In genomic region chr1:71196685-71197084, GRCh38 we compare ENCODE assay signal across 8 cellular contexts.
DNase-seq lines count a peak whose midpoint lies in the region; ATAC-seq and TF ChIP-seq lines count a peak whose summit lies in the region.

No MANE protein-coding gene starts in this region.

- CTCF ChIA-PET in BJ (lab: Yijun Ruan, JAX), result interaction anchor here (1.1 to 1.4 kb wide), 2 partner anchors 337 to 840 kb away, joined by 3 to 4 read pairs; no protein-coding TSS in a partner anchor

- H3K9me2 ChIP-seq in MM.1S (replicated peaks; ENCODE audit: insufficient read depth, low read length), result no peaks in the 10 kb centered on the region

- DNase-seq in BJ (ENCODE audit: low read depth), result no peak
- DNase-seq in MM.1S, result peak; percentile 8
- no peak for DNase-seq in adrenal gland
- DNase-seq in kidney epithelial cell (ENCODE audit: low read depth), result no peak
- no peak for DNase-seq in stimulated activated effector memory CD8-positive, alpha-beta T cell treated with anti-CD3 and anti-CD28 coated beads, Interleukin-12 subunit alpha, Interleukin-12 subunit beta, amount 100 ng/mL, for 72 hours (ENCODE audit: low spot score in 2 of 2)
- DNase-seq in stimulated activated naive CD8-positive, alpha-beta T cell treated with anti-CD3 and anti-CD28 coated beads, Interleukin-15, amount 100 ng/mL, for 72 hours, result no peak
- DNase-seq in HUDEP-2 (lab: John Stamatoyannopoulos, UW; ENCODE audit: unreplicated experiment in 76 of 76), result no peak

- H3K9ac ChIP-seq in MM.1S (ENCODE audit: low read length), result no peak overlapping the region

- POLR2A ChIA-PET in BJ (lab: Charles Lee), result no interaction called here

- H3K27ac Mint-ChIP-seq in stimulated activated effector memory CD8-positive, alpha-beta T cell treated with anti-CD3 and anti-CD28 coated beads, Interleukin-12 subunit alpha, Interleukin-12 subunit beta, amount 100 ng/mL, for 72 hours, result no peak overlapping the region
- no peak overlapping the region for H3K27ac Mint-ChIP-seq in stimulated activated naive CD8-positive, alpha-beta T cell treated with anti-CD3 and anti-CD28 coated beads, Interleukin-15, amount 100 ng/mL, for 72 hours

- H3K27ac ChIP-seq in MM.1S (ENCODE audit: low read length) (no peak overlapping the region), adrenal gland (no peak overlapping the region)

- no peak overlapping the region for H3K4me3 ChIP-seq in BJ (ENCODE audit: low read depth, low read length)
- no peak overlapping the region for H3K4me3 ChIP-seq in MM.1S (ENCODE audit: low read length)
- H3K4me3 ChIP-seq in adrenal gland, result no peak overlapping the region
- no peak overlapping the region for H3K4me3 ChIP-seq in kidney epithelial cell (ENCODE audit: low read depth, low read length)

- TF ChIP-seq CTCF in BJ (IDR thresholded peaks at IDR 0.05; ENCODE audit: insufficient read depth, low read depth, low read length) (peak; percentile 28; the same call in 1 of the 2 replicates), MM.1S (IDR thresholded peaks at IDR 0.05; ENCODE audit: low read length) (peak; percentile 37), adrenal gland (IDR thresholded peaks at IDR 0.05) (peak in 5 of 6 experiments; percentile 8 to 51 (median 22)), kidney epithelial cell (IDR thresholded peaks at IDR 0.05; ENCODE audit: insufficient read depth, low read length, poor library complexity, severe bottlenecking) (peak; percentile 26)

- no peak overlapping the region for H2AFZ ChIP-seq in MM.1S (ENCODE audit: low read length)

- H3K4me3 Mint-ChIP-seq in stimulated activated effector memory CD8-positive, alpha-beta T cell treated with anti-CD3 and anti-CD28 coated beads, Interleukin-12 subunit alpha, Interleukin-12 subunit beta, amount 100 ng/mL, for 72 hours, result no peak overlapping the region
- no peak overlapping the region for H3K4me3 Mint-ChIP-seq in stimulated activated naive CD8-positive, alpha-beta T cell treated with anti-CD3 and anti-CD28 coated beads, Interleukin-15, amount 100 ng/mL, for 72 hours

- H3K27me3 ChIP-seq in BJ (ENCODE audit: control insufficient read depth, insufficient read depth, low read length) (no peaks in the 10 kb centered on the region), MM.1S (replicated peaks; ENCODE audit: insufficient read depth, low read length) (no peaks in the 10 kb centered on the region), adrenal gland (no peaks in the 10 kb centered on the region), kidney epithelial cell (ENCODE audit: control insufficient read depth, insufficient read depth, low read length) (no peaks in the 10 kb centered on the region)

- ATAC-seq in stimulated activated effector memory CD8-positive, alpha-beta T cell treated with anti-CD3 and anti-CD28 coated beads, Interleukin-12 subunit alpha, Interleukin-12 subunit beta, amount 100 ng/mL, for 72 hours, result no peak
- no peak for ATAC-seq in stimulated activated naive CD8-positive, alpha-beta T cell treated with anti-CD3 and anti-CD28 coated beads, Interleukin-15, amount 100 ng/mL, for 72 hours
- no peak for ATAC-seq in HG03108 (IDR thresholded peaks at IDR 0.05; ENCODE audit: unreplicated experiment)

- H4K20me1 ChIP-seq in MM.1S (ENCODE audit: insufficient read depth, low read length), result no peaks in the 10 kb centered on the region

- intact Hi-C loops in adrenal gland (cut with DNase I), result no loop called here

- TF ChIP-seq POLR2A in adrenal gland (IDR thresholded peaks at IDR 0.05), result no peak

- no peaks in the 10 kb centered on the region for H3K9me3 ChIP-seq in MM.1S (replicated peaks; ENCODE audit: insufficient read depth, low read length)
- no peaks in the 10 kb centered on the region for H3K9me3 ChIP-seq in adrenal gland (replicated peaks in 1 of 3)

- no peaks in the 10 kb centered on the region for H3K36me3 ChIP-seq in BJ (ENCODE audit: control insufficient read depth, insufficient read depth, low read length)
- H3K36me3 ChIP-seq in MM.1S (replicated peaks; ENCODE audit: insufficient read depth, low read length), result no peaks in the 10 kb centered on the region
- H3K36me3 ChIP-seq in adrenal gland (replicated peaks in 1 of 2), result no peaks in the 10 kb centered on the region
- no peaks in the 10 kb centered on the region for H3K36me3 ChIP-seq in kidney epithelial cell (ENCODE audit: control insufficient read depth, insufficient read depth, low read length)

- no peak overlapping the region for H3K4me2 ChIP-seq in MM.1S (ENCODE audit: low read depth, low read length)

- H3K27me3 Mint-ChIP-seq in stimulated activated naive CD8-positive, alpha-beta T cell treated with anti-CD3 and anti-CD28 coated beads, Interleukin-15, amount 100 ng/mL, for 72 hours, result no peaks in the 10 kb centered on the region

- no peaks in the 10 kb centered on the region for H3K79me2 ChIP-seq in MM.1S (ENCODE audit: low read length)

- H3K36me3 Mint-ChIP-seq in stimulated activated effector memory CD8-positive, alpha-beta T cell treated with anti-CD3 and anti-CD28 coated beads, Interleukin-12 subunit alpha, Interleukin-12 subunit beta, amount 100 ng/mL, for 72 hours, result no peaks in the 10 kb centered on the region

- H3K4me1 ChIP-seq in MM.1S (ENCODE audit: low read length) (no peaks in the 10 kb centered on the region), adrenal gland (replicated peaks in 1 of 2) (no peaks in the 10 kb centered on the region)

- peaks cover 17% of the 10 kb centered on the region for H3K9me3 Mint-ChIP-seq in stimulated activated effector memory CD8-positive, alpha-beta T cell treated with anti-CD3 and anti-CD28 coated beads, Interleukin-12 subunit alpha, Interleukin-12 subunit beta, amount 100 ng/mL, for 72 hours
- no peaks in the 10 kb centered on the region for H3K9me3 Mint-ChIP-seq in stimulated activated naive CD8-positive, alpha-beta T cell treated with anti-CD3 and anti-CD28 coated beads, Interleukin-15, amount 100 ng/mL, for 72 hours

- H3F3A ChIP-seq in MM.1S (ENCODE audit: insufficient read depth, low read length), result no peaks in the 10 kb centered on the region

- H3K4me1 Mint-ChIP-seq in stimulated activated effector memory CD8-positive, alpha-beta T cell treated with anti-CD3 and anti-CD28 coated beads, Interleukin-12 subunit alpha, Interleukin-12 subunit beta, amount 100 ng/mL, for 72 hours, result no peaks in the 10 kb centered on the region
- no peaks in the 10 kb centered on the region for H3K4me1 Mint-ChIP-seq in stimulated activated naive CD8-positive, alpha-beta T cell treated with anti-CD3 and anti-CD28 coated beads, Interleukin-15, amount 100 ng/mL, for 72 hours
